ENCODE assay signal across 8 cellular contexts in genomic region chr3:124780356-124780755, GRCh38. TPM values are rescaled to one million over a fixed set of nuclear protein-coding genes. Genes with fewer than 3 reads are reported as not detected.
DNase-seq lines count a peak whose midpoint lies in the region; ATAC-seq and TF ChIP-seq lines count a peak whose summit lies in the region.

No MANE protein-coding gene starts in this region.

- in situ Hi-C loops in HAP-1 (cut with MboI; ENCODE audit: low sequenced_read_pairs) = no loop called here

- no peaks in the 10 kb centered on the region for H3K9me3 ChIP-seq in gastroesophageal sphincter
- no peaks in the 10 kb centered on the region for H3K9me3 ChIP-seq in ovary
- no peaks in the 10 kb centered on the region for H3K9me3 ChIP-seq in HAP-1

- peak overlapping the region in 1 of 2 donors; percentile 12 for H3K4me3 ChIP-seq in gastroesophageal sphincter
- H3K4me3 ChIP-seq in ovary = no peak overlapping the region
- H3K4me3 ChIP-seq in HAP-1 = no peak overlapping the region

- H3K27me3 ChIP-seq in gastroesophageal sphincter (no peaks in the 10 kb centered on the region), ovary (no peaks in the 10 kb centered on the region), HAP-1 (ENCODE audit: low read depth) (no peaks in the 10 kb centered on the region)

- WGBS in gastroesophageal sphincter (ENCODE audit: low coverage in 1 of 2), 2 donors = 0 to 3% methylated on average over 6 of the region's 8 CpGs
- 2 to 6% (median 2%) methylated on average over 8 of the region's 8 CpGs for WGBS in ovary, 3 donors

- TF ChIP-seq EP300 in gastroesophageal sphincter (IDR thresholded peaks at IDR 0.05) (no peak), ovary (IDR thresholded peaks at IDR 0.05) (no peak)

- intact Hi-C loops in ovary (cut with DNase I) = no loop called here

- H3K27ac ChIP-seq in gastroesophageal sphincter = peak overlapping the region; percentile 88 to 94 (median 92)
- peak overlapping the region; percentile 68 for H3K27ac ChIP-seq in ovary

- TF ChIP-seq POLR2A in gastroesophageal sphincter (IDR thresholded peaks at IDR 0.05) (no peak), ovary (IDR thresholded peaks at IDR 0.05) (no peak)

- H3K36me3 ChIP-seq in gastroesophageal sphincter = peaks cover 0 to 14% of the 10 kb centered on the region in 2 donors
- H3K36me3 ChIP-seq in ovary = no peaks in the 10 kb centered on the region
- no peaks in the 10 kb centered on the region for H3K36me3 ChIP-seq in HAP-1 (replicated peaks)

- peak in 1 of 4 experiments; percentile 16 for TF ChIP-seq CTCF in gastroesophageal sphincter (IDR thresholded peaks at IDR 0.05)
- no peak for TF ChIP-seq CTCF in ovary (IDR thresholded peaks at IDR 0.05)

- DNase-seq in AG08395 (ENCODE audit: low spot score) = peak; percentile 91
- peak; percentile 61 to 77 (median 63) for DNase-seq in ovary
- DNase-seq in HAP-1 (ENCODE audit: low spot score in 2 of 2) = no peak
- DNase-seq in NCI-H526 (lab: John Stamatoyannopoulos, UW) = no peak
- DNase-seq in DMS114 treated with DMSO at 0.1 percent for 48 hours (lab: John Stamatoyannopoulos, UW; ENCODE audit: unreplicated experiment) = no peak

- ATAC-seq in SK-N-SH treated with all-trans-retinoic acid at 6 μM for 48 hours (peak; percentile 84), gastroesophageal sphincter (peak; percentile 81), HG02763 (IDR thresholded peaks at IDR 0.05; ENCODE audit: unreplicated experiment) (no peak)

- peaks cover 11 to 65% (median 26%) of the 10 kb centered on the region in 3 donors for H3K4me1 ChIP-seq in gastroesophageal sphincter
- peaks cover 9% of the 10 kb centered on the region for H3K4me1 ChIP-seq in ovary (ENCODE audit: insufficient read depth)
- H3K4me1 ChIP-seq in HAP-1 = no peaks in the 10 kb centered on the region

TF ChIP-seq in SK-N-SH treated with all-trans-retinoic acid at 6 μM for 48 hours, 23 proteins besides CTCF, POLR2A, EP300 and RAD21:
- TF ChIP-seq OSR1 (CRISPR knock-in tag; IDR thresholded peaks at IDR 0.05) (no peak), SNAI2 (CRISPR knock-in tag; IDR thresholded peaks at IDR 0.05) (no peak), ESRRG (CRISPR knock-in tag; IDR thresholded peaks at IDR 0.05) (no peak), GLIS3 (CRISPR knock-in tag; IDR thresholded peaks at IDR 0.05) (no peak), CSRNP3 (CRISPR knock-in tag; IDR thresholded peaks at IDR 0.05) (no peak), ZC3H10 (CRISPR knock-in tag; IDR thresholded peaks at IDR 0.05) (no peak), PATZ1 (CRISPR knock-in tag; IDR thresholded peaks at IDR 0.05; ENCODE audit: borderline replicate concordance) (no peak), TOX (CRISPR knock-in tag; IDR thresholded peaks at IDR 0.05; ENCODE audit: borderline replicate concordance) (no peak), TSHZ2 (CRISPR knock-in tag; IDR thresholded peaks at IDR 0.05) (no peak), CSDC2 (CRISPR knock-in tag; IDR thresholded peaks at IDR 0.05) (no peak), ARNTL (CRISPR knock-in tag; IDR thresholded peaks at IDR 0.05; ENCODE audit: borderline replicate concordance, low read depth) (no peak), ZNF70 (CRISPR knock-in tag; IDR thresholded peaks at IDR 0.05) (no peak), ZFP3 (CRISPR knock-in tag; IDR thresholded peaks at IDR 0.05) (no peak), ZNF565 (CRISPR knock-in tag; conservative IDR thresholded peaks at IDR 0.05; ENCODE audit: low read depth) (no peak)

RNA-seq across cellular contexts. Expression of gene UMPS, which starts 50.1 kb away (rescaled TPM):
- total RNA-seq in gastroesophageal sphincter (10 to 100 TPM; 18.5 to 24.3 (median 20.7) TPM), ovary (10 to 100 TPM; 16.9 to 39.5 (median 27.5) TPM)
- 10 to 100 TPM; 15.2 to 20.1 TPM for polyA plus RNA-seq in ovary

Comparison
In these comparisons a context has a peak if more than half of its experiments do, and no peak if none do; other contexts are left out.
1. DNase-seq: peak in AG08395 (single experiment) and ovary (5 of 5); none in HAP-1 (0 of 2), NCI-H526 (0 of 2) and DMS114 treated with DMSO at 0.1 percent for 48 hours (single experiment).